ENCODE assay signal across 19 cellular contexts in genomic region chr6:117446851-117447250, GRCh38. TPM values are rescaled to one million over a fixed set of nuclear protein-coding genes. Genes with fewer than 3 reads are reported as not detected.
"Had no signal": no experiment of that assay in that cellular context is flagged by ENCODE, and none has a peak within 500 bp of the region (broad histone marks: within the 10 kb centered on the region; RNA-seq: fewer than 3 reads in every experiment).

No MANE protein-coding gene starts in this region.

- DNase-seq: activated CD4-positive, alpha-beta memory T cell treated with anti-CD3 and anti-CD28 coated beads for 36 hours; activated CD4-positive, alpha-beta T cell treated with anti-CD3 and anti-CD28 coated beads for 1 hour; activated CD8-positive, alpha-beta memory T cell treated with anti-CD3 and anti-CD28 coated beads, Interleukin-2, amount 50 U/mL, for 4 hours; activated naive CD8-positive, alpha-beta T cell treated with anti-CD3 and anti-CD28 coated beads, Interleukin-2, amount 10 ng/mL, durations not matched to agents 7 days and 5 days; activated T-cell treated with anti-CD3 and anti-CD28 coated beads, Interleukin-2, amount 50 U/mL, for 72 hours; aorta; caudate nucleus; effector CD4-positive, alpha-beta T cell; hippocampal formation; naive thymus-derived CD8-positive, alpha-beta T cell; psoas muscle; sigmoid colon; stimulated activated CD4-positive, alpha-beta T cell treated with anti-CD3 and anti-CD28 coated beads, Interleukin-4, amount 100 ng/mL, for 1 hour; stimulated activated CD8-positive, alpha-beta memory T cell treated with anti-CD3 and anti-CD28 coated beads, Interleukin-4, amount 100 ng/mL, for 48 hours had no signal

- H3K27ac ChIP-seq: coronary artery, psoas muscle, sigmoid colon, tibial nerve had no signal

- H3K36me3 ChIP-seq: sigmoid colon, tibial nerve had no signal

- H3K27me3 ChIP-seq: tibial nerve had no signal

- H3K9me3 ChIP-seq: psoas muscle, sigmoid colon, tibial nerve had no signal

- H3K4me3 ChIP-seq: coronary artery, lung, psoas muscle, sigmoid colon, tibial nerve had no signal

RNA-seq across cellular contexts. Expression of gene ROS1, which starts 21.1 kb away (rescaled TPM):
- total RNA-seq: activated CD4-positive, alpha-beta memory T cell treated with anti-CD3 and anti-CD28 coated beads for 36 hours; activated naive CD8-positive, alpha-beta T cell treated with anti-CD3 and anti-CD28 coated beads, Interleukin-2, amount 10 ng/mL, durations not matched to agents 7 days and 5 days; activated T-cell treated with anti-CD3 and anti-CD28 coated beads, Interleukin-2, amount 50 U/mL, for 72 hours; mononuclear cell; naive thymus-derived CD8-positive, alpha-beta T cell; sigmoid colon; SK-MEL-5; tibial nerve had no signal
- polyA plus RNA-seq: aorta; naive thymus-derived CD8-positive, alpha-beta T cell had no signal
